In the genomic region with DNA sequence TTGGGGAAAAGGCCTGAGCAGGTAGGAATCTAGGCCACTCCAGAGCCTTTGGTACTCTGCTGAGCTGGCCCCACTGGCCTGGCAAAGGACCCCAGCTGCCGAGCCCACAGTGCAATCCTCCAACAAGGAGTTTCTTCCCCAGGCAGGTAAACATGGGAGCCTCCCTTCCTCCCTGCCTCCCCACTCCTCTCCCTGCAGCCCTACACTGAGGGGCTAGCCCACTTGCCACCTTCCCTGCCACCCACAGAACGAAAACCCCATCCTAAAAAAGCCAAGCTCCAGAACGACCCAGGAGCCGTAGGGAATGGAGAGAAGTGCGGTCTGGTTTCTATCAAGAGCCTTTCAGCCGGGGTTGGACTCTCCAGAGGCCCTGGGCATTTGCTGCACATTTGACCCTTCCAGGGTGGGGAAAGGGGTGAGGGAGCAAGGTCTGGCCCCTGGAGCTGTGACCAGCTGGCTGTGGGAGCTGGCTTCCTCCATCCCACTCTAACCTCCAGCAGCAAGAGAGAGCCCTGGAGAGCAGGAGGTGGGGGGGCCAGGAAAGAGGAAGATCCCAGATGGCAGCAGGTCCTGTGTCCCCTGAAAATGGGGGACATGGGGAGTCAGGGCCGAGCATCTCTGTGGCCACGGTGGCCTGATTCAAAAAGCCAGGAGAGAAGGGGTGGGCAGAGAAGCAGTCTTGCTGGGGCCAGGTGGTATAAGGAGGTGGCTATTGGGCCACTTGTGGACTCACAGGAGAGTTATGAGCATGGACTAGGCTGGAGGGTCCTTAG, we compare ENCODE assay signal across 1 cellular context.
TF ChIP-seq lines count a peak whose summit lies in the region.

No MANE protein-coding gene starts in this region.

TF ChIP-seq in endothelial cell of umbilical vein, 7 proteins besides CTCF, POLR2A, EP300 and RAD21:
- TF ChIP-seq, protein P1, sequence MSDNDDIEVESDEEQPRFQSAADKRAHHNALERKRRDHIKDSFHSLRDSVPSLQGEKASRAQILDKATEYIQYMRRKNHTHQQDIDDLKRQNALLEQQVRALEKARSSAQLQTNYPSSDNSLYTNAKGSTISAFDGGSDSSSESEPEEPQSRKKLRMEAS (IDR thresholded peaks at IDR 0.05; ENCODE audit: insufficient read depth, insufficient read length), result no peak
- TF ChIP-seq FOS (IDR thresholded peaks at IDR 0.05; ENCODE audit: borderline replicate concordance, insufficient read depth, low read length) (no peak), JUN (IDR thresholded peaks at IDR 0.05; ENCODE audit: borderline replicate concordance, insufficient read depth, insufficient read length, low read depth) (no peak), MYC (IDR thresholded peaks at IDR 0.05; ENCODE audit: low read depth, low read length) (no peak), EZH2 (IDR thresholded peaks at IDR 0.05; ENCODE audit: borderline replicate concordance, low read depth, low read length, severe bottlenecking) (no peak), POLR2AphosphoS5 (IDR thresholded peaks at IDR 0.05; ENCODE audit: insufficient read depth, low read depth, low read length) (no peak), GATA2 (IDR thresholded peaks at IDR 0.05; ENCODE audit: insufficient read depth, insufficient read length, low read depth, low read length) (no peak)
